ENCODE assay signal across 30 cellular contexts in genomic region chr16:88927010-88927409, GRCh38. TPM values are rescaled to one million over a fixed set of nuclear protein-coding genes. Genes with fewer than 3 reads are reported as not detected.
A peak's percentile ranks its signal among the peaks of the same experiment; 100 is the strongest.
DNase-seq lines count a peak whose midpoint lies in the region; ATAC-seq and TF ChIP-seq lines count a peak whose summit lies in the region.
"Had no signal": no experiment of that assay in that cellular context is flagged by ENCODE, and none has a peak within 500 bp of the region (broad histone marks: within the 10 kb centered on the region; RNA-seq: fewer than 3 reads in every experiment).

No MANE protein-coding gene starts in this region.

- no peak overlapping the region for H2AK9ac ChIP-seq in IMR-90 (replicated peaks; ENCODE audit: low read depth, low read length, poor library complexity)

- H3K9me3 Mint-ChIP-seq in CD4-positive, alpha-beta T cell: no peaks in the 10 kb centered on the region
- H3K9me3 Mint-ChIP-seq: nephron; T-helper 2 cell treated with Interferon-gamma antibody and Interleukin-4, amounts not matched to agents 5 μg/mL and 100 μg/mL, for 36 hours had no signal

- H3K4me2 ChIP-seq in IMR-90 (ENCODE audit: low read depth, low read length) (no peak overlapping the region), PC-9 (peak overlapping the region; percentile 73)

- H3K4me3 Mint-ChIP-seq in CD4-positive, alpha-beta T cell: no peak overlapping the region
- H3K4me3 Mint-ChIP-seq: activated CD4-positive, alpha-beta T cell treated with anti-CD3 and anti-CD28 coated beads for 36 hours; activated CD8-positive, alpha-beta T cell treated with anti-CD3 and anti-CD28 coated beads, Interleukin-2, amount 10 ng/mL, durations not matched to agents 7 days and 5 days; T-helper 2 cell treated with Interferon-gamma antibody and Interleukin-4, amounts not matched to agents 5 μg/mL and 100 μg/mL, for 36 hours had no signal

- no peaks in the 10 kb centered on the region for H3K4me1 Mint-ChIP-seq in CD4-positive, alpha-beta T cell (ENCODE audit: low read depth)
- H3K4me1 Mint-ChIP-seq: activated CD4-positive, alpha-beta T cell treated with anti-CD3 and anti-CD28 coated beads for 36 hours had no signal

- no peak for ATAC-seq in IMR-90 (ENCODE audit: low read depth)
- ATAC-seq in esophagus mucosa: peak; percentile 72
- ATAC-seq in CD4-positive, alpha-beta T cell (ENCODE audit: poor library complexity): no peak
- ATAC-seq: activated CD4-positive, alpha-beta T cell treated with anti-CD3 and anti-CD28 coated beads for 36 hours; activated CD8-positive, alpha-beta T cell treated with anti-CD3 and anti-CD28 coated beads, Interleukin-2, amount 10 ng/mL, durations not matched to agents 7 days and 5 days had no signal

- H3K27ac ChIP-seq in IMR-90 (ENCODE audit: insufficient read depth, low read length) (no peak overlapping the region), PC-9 (no peak overlapping the region), transverse colon (no peak overlapping the region), stomach (no peak overlapping the region)
- H3K27ac ChIP-seq in CD4-positive, alpha-beta T cell (ENCODE audit: low read depth, low read length): no peak overlapping the region
- H3K27ac ChIP-seq: brain microvascular endothelial cell, ovary, thyroid gland had no signal

- no peaks in the 10 kb centered on the region for H3K9me1 ChIP-seq in IMR-90 (ENCODE audit: insufficient read depth, low read length)

- H3K36me3 Mint-ChIP-seq in CD4-positive, alpha-beta T cell (ENCODE audit: low read depth): no peaks in the 10 kb centered on the region

- H2AFZ ChIP-seq in IMR-90 (replicated peaks; ENCODE audit: low read length, poor library complexity) (peak overlapping the region; percentile 43), PC-9 (peak overlapping the region; percentile 52)

- H3F3A ChIP-seq in PC-9 (ENCODE audit: insufficient read depth, low read depth): peaks cover 8% of the 10 kb centered on the region; the same call in 1 of the 2 replicates

- no peak for TF ChIP-seq CTCF in IMR-90 (conservative IDR thresholded peaks at IDR 0.05; ENCODE audit: low read depth, low read length)
- no peak for TF ChIP-seq CTCF in PC-9 (conservative IDR thresholded peaks at IDR 0.05)
- TF ChIP-seq CTCF in transverse colon (IDR thresholded peaks at IDR 0.05): no peak
- TF ChIP-seq CTCF in CD4-positive, alpha-beta T cell (IDR thresholded peaks at IDR 0.05): no peak
- no peak for TF ChIP-seq CTCF in GM13977 (IDR thresholded peaks at IDR 0.05; ENCODE audit: extremely low read depth, insufficient read depth, missing control alignments)
- no peak for TF ChIP-seq CTCF in stomach (IDR thresholded peaks at IDR 0.05)

- 81% methylated on average over 14 of the region's 21 CpGs; no CpG with 5 or more reads in 1 of the 2 experiments for WGBS in IMR-90 (ENCODE audit: extremely low coverage in 2 of 2, insufficient read length in 1 of 2), 2 experiments
- 69% methylated on average over 14 of the region's 21 CpGs; no CpG with 5 or more reads in 1 of the 2 donors for WGBS in transverse colon (ENCODE audit: low coverage in 1 of 2), 2 donors
- WGBS in stomach, 5 donors: 49 to 85% (median 54%) methylated on average over 1 to 21 of the region's 21 CpGs

- no peak overlapping the region for H3K56ac ChIP-seq in IMR-90 (ENCODE audit: extremely low read depth, insufficient read depth, low read length)

- no peak overlapping the region for H2BK120ac ChIP-seq in IMR-90 (ENCODE audit: low read depth, low read length)

- H3K23ac ChIP-seq in IMR-90 (ENCODE audit: low read depth, low read length): no peak overlapping the region

- no peaks in the 10 kb centered on the region for H3K79me2 ChIP-seq in PC-9 (ENCODE audit: low read depth)

- H3K27me3 ChIP-seq in IMR-90 (ENCODE audit: control insufficient read depth, insufficient read depth, low read length) (peaks cover 21% of the 10 kb centered on the region), PC-9 (ENCODE audit: insufficient read depth, low read depth) (no peaks in the 10 kb centered on the region), transverse colon (peaks cover 12% of the 10 kb centered on the region), stomach (peaks cover 0 to 62% (median 10%) of the 10 kb centered on the region in 3 donors)
- H3K27me3 ChIP-seq in CD4-positive, alpha-beta T cell (ENCODE audit: control insufficient read depth, insufficient read depth, low read length): no peaks in the 10 kb centered on the region
- H3K27me3 ChIP-seq: ovary, spleen, thyroid gland had no signal

- H2BK15ac ChIP-seq in IMR-90 (ENCODE audit: low read depth, low read length): no peak overlapping the region

- BruUV-seq in IMR-90 (replicated peaks; lab: Mats Ljungman, UMichigan) (no TSS peak), PC-9 (replicated peaks; lab: Mats Ljungman, UMichigan) (no TSS peak)

- no peak for TF ChIP-seq EP300 in transverse colon (IDR thresholded peaks at IDR 0.05; ENCODE audit: low read depth)
- no peak for TF ChIP-seq EP300 in stomach (IDR thresholded peaks at IDR 0.05)

- no peak overlapping the region for H2AK5ac ChIP-seq in IMR-90 (ENCODE audit: low read depth, low read length)

- DNase-seq in IMR-90 (no peak), PC-9 (peak; percentile 77 to 81), transverse colon (peak; percentile 36), GM13977 (ENCODE audit: low spot score) (no peak), stomach (no peak)
- no peak for DNase-seq in CD4-positive, alpha-beta T cell
- DNase-seq: activated CD4-positive, alpha-beta T cell treated with anti-CD3 and anti-CD28 coated beads for 36 hours; activated CD8-positive, alpha-beta T cell treated with anti-CD3 and anti-CD28 coated beads, Interleukin-2, amount 10 ng/mL, durations not matched to agents 7 days and 5 days; activated naive CD4-positive, alpha-beta T cell treated with anti-CD3 and anti-CD28 coated beads, Interleukin-2, amount 50 U/mL, for 16 hours; amniotic stem cell; GOT3; hippocampal formation; NCI-H1048; NCI-H2107; NCI-H345; NCI-H748 treated with DMSO at 0.1 percent for 48 hours; ovary; spleen; stimulated activated CD4-positive, alpha-beta T cell treated with anti-CD3 and anti-CD28 coated beads, Interleukin-2, amount 100 ng/mL, for 24 hours; thyroid gland had no signal

- H3K36me3 ChIP-seq in IMR-90 (ENCODE audit: control insufficient read depth, insufficient read depth, low read length): no peaks in the 10 kb centered on the region
- no peaks in the 10 kb centered on the region for H3K36me3 ChIP-seq in PC-9 (ENCODE audit: low read depth)
- no peaks in the 10 kb centered on the region for H3K36me3 ChIP-seq in transverse colon
- no peaks in the 10 kb centered on the region for H3K36me3 ChIP-seq in stomach
- H3K36me3 ChIP-seq: brain microvascular endothelial cell, ovary, thyroid gland had no signal

- no peak overlapping the region for H3K14ac ChIP-seq in IMR-90 (replicated peaks; ENCODE audit: low read depth, low read length)

- CTCF ChIA-PET in IMR-90 (lab: Yijun Ruan, JAX): no interaction called here
- CTCF ChIA-PET in PC-9 (lab: Charles Lee): interaction anchor here (0.6 kb wide), 1 partner anchor 320 kb away, joined by 3 read pairs; no protein-coding TSS in a partner anchor
- CTCF ChIA-PET in CD4-positive, alpha-beta T cell (lab: Charles Lee): no interaction called here

- no peaks in the 10 kb centered on the region for H3K9me3 ChIP-seq in IMR-90 (ENCODE audit: control insufficient read depth, insufficient read depth, low read length)
- no peaks in the 10 kb centered on the region for H3K9me3 ChIP-seq in PC-9 (ENCODE audit: insufficient read depth, low read depth)
- H3K9me3 ChIP-seq in transverse colon: no peaks in the 10 kb centered on the region
- H3K9me3 ChIP-seq in CD4-positive, alpha-beta T cell (ENCODE audit: control insufficient read depth, low read length): no peaks in the 10 kb centered on the region
- H3K9me3 ChIP-seq in stomach: no peaks in the 10 kb centered on the region
- H3K9me3 ChIP-seq: ovary, spleen, thyroid gland had no signal

- H2BK20ac ChIP-seq in IMR-90 (ENCODE audit: low read depth, low read length): no peak overlapping the region

- intact Hi-C loops in IMR-90 (cut with micrococcal nuclease): loop anchor here (5.0 kb wide), 1 partner anchor 70 kb away; the partner anchor contains the start of genes GALNS and TRAPPC2L
- intact Hi-C loops in PC-9 (cut with micrococcal nuclease; ENCODE audit: unreplicated experiment): loop anchor here (5.0 to 10.0 kb wide), 3 partner anchors 72 to 290 kb away; partner anchors contain the start of genes GALNS, TRAPPC2L and ZNF778
- intact Hi-C loops in transverse colon (cut with DNase I; ENCODE audit: low total_unique reads): no loop called here
- intact Hi-C loops in CD4-positive, alpha-beta T cell (cut with DNase I, micrococcal nuclease): no loop called here
- intact Hi-C loops in stomach (cut with DNase I; ENCODE audit: low total_unique reads): no loop called here

- TF ChIP-seq POLR2A in IMR-90 (IDR thresholded peaks at IDR 0.05; ENCODE audit: low read depth, low read length) (no peak), transverse colon (IDR thresholded peaks at IDR 0.05) (no peak), stomach (IDR thresholded peaks at IDR 0.05) (no peak)

- H3K9me2 ChIP-seq in PC-9 (ENCODE audit: insufficient read depth): no peaks in the 10 kb centered on the region

- TF ChIP-seq RAD21 in IMR-90 (IDR thresholded peaks at IDR 0.05; ENCODE audit: low read length): no peak

- dilution Hi-C loops in IMR-90 (cut with HindIII; ENCODE audit: low sequenced_read_pairs, unreplicated experiment): no loop called here

- no peaks in the 10 kb centered on the region for H3K79me1 ChIP-seq in IMR-90 (ENCODE audit: low read depth in 1 of 2, low read length in 2 of 2)

- in situ Hi-C loops in IMR-90 (cut with MboI; ENCODE audit: low sequenced_read_pairs): no loop called here
- in situ Hi-C loops in transverse colon (cut with MboI; ENCODE audit: low pct_ligation_motif_present in 1 of 4, low pct_unique_long_range_greater_than_20kb in 1 of 4, low sequenced_read_pairs in 3 of 4): loop anchor here in 3 of 4 donors (25.0 kb wide), 2 partner anchors 235 to 285 kb away; partner anchors contain the start of genes CDH15 (in 2 of the 3), SLC22A31 (in 1 of the 3) and ZNF778 (in 1 of the 3)
- in situ Hi-C loops in GM13977 (cut with MboI; ENCODE audit: low pct_unique_long_range_greater_than_20kb, low sequenced_read_pairs, unreplicated experiment): no loop called here

- H4K5ac ChIP-seq in IMR-90 (ENCODE audit: low read depth, low read length): no peak overlapping the region

- H3K9ac ChIP-seq in IMR-90 (ENCODE audit: low read depth, low read length): no peak overlapping the region

- no peak overlapping the region for H3K27ac Mint-ChIP-seq in CD4-positive, alpha-beta T cell
- H3K27ac Mint-ChIP-seq: activated CD4-positive, alpha-beta T cell treated with anti-CD3 and anti-CD28 coated beads for 36 hours; activated CD8-positive, alpha-beta T cell treated with anti-CD3 and anti-CD28 coated beads, Interleukin-2, amount 10 ng/mL, durations not matched to agents 7 days and 5 days; activated T-helper 2 cell treated with anti-CD3 and anti-CD28 coated beads, Interferon-gamma antibody, Interleukin-2, Interleukin-4, amounts not matched to agents 10 μg/mL and 5 μg/mL and 100 μg/mL, durations not matched to agents 14 hours and 24 hours and 36 hours; nephron; T-helper 2 cell treated with Interferon-gamma antibody and Interleukin-4, amounts not matched to agents 5 μg/mL and 100 μg/mL, for 36 hours had no signal

- no peak overlapping the region for H3K18ac ChIP-seq in IMR-90 (ENCODE audit: low read depth, low read length)

- H2BK5ac ChIP-seq in IMR-90 (ENCODE audit: low read depth, low read length, poor library complexity, severe bottlenecking): no peak overlapping the region

- H4K91ac ChIP-seq in IMR-90 (ENCODE audit: insufficient read depth, low read depth, low read length): no peak overlapping the region

- POLR2A ChIA-PET in IMR-90 (lab: Charles Lee; ENCODE audit: unreplicated experiment): no interaction called here
- POLR2A ChIA-PET in PC-9 (lab: Charles Lee; ENCODE audit: unreplicated experiment): no interaction called here
- POLR2A ChIA-PET in CD4-positive, alpha-beta T cell (lab: Charles Lee): no interaction called here

- H4K8ac ChIP-seq in IMR-90 (ENCODE audit: low read depth in 2 of 2, low read length in 2 of 2): no peak overlapping the region

- H3K4ac ChIP-seq in IMR-90 (ENCODE audit: low read depth, low read length): no peak overlapping the region

- peaks cover 7% of the 10 kb centered on the region; the same call in 1 of the 2 replicates for H3K4me1 ChIP-seq in IMR-90 (ENCODE audit: control insufficient read depth, insufficient read depth, low read length)
- peaks cover 29% of the 10 kb centered on the region for H3K4me1 ChIP-seq in PC-9 (replicated peaks; ENCODE audit: insufficient read depth)
- peaks cover 0 to 21% (median 10%) of the 10 kb centered on the region in 4 donors for H3K4me1 ChIP-seq in transverse colon
- H3K4me1 ChIP-seq in stomach: peaks cover 0 to 32% (median 27%) of the 10 kb centered on the region in 4 donors

- no peak overlapping the region for H3K4me3 ChIP-seq in IMR-90 (ENCODE audit: insufficient read depth, low read depth, low read length)
- peak overlapping the region; percentile 42; the same call in 1 of the 2 replicates for H3K4me3 ChIP-seq in PC-9
- no peak overlapping the region for H3K4me3 ChIP-seq in transverse colon
- H3K4me3 ChIP-seq in stomach: no peak overlapping the region
- H3K4me3 ChIP-seq: K562, lung, ovary, spleen, thyroid gland had no signal

- H3K27me3 Mint-ChIP-seq in CD4-positive, alpha-beta T cell: no peaks in the 10 kb centered on the region
- H3K27me3 Mint-ChIP-seq: activated CD4-positive, alpha-beta T cell treated with anti-CD3 and anti-CD28 coated beads for 36 hours had no signal

- no peaks in the 10 kb centered on the region; the same call in 1 of the 2 replicates for H4K20me1 ChIP-seq in IMR-90 (ENCODE audit: insufficient read depth, low read length)
- H4K20me1 ChIP-seq in PC-9 (ENCODE audit: insufficient read depth): no peaks in the 10 kb centered on the region

RNA-seq across cellular contexts. Expression of gene CBFA2T3, which starts 50.0 kb away (rescaled TPM):
- not detected in 2 replicates for total RNA-seq in IMR-90 (2012; rRNA removed)
- polyA plus RNA-seq in IMR-90 (2012; rRNA removed): not detected in 2 replicates
- not detected in 2 replicates for polyA plus RNA-seq in IMR-90 (2012; cell fraction: cytosol; rRNA removed)
- 0.03 TPM in 1 of 2 replicates, not detected in the other for polyA plus RNA-seq in IMR-90 (2012; cell fraction: nucleus; rRNA removed; ENCODE audit: low replicate concordance)
- total RNA-seq in PC-9 (2021): 0.88 and 1.0 TPM in 2 replicates
- total RNA-seq in esophagus mucosa: 1.1 TPM
- 10 to 100 TPM in 1 of 4 donors, 1 to 10 TPM in 3; 4.0 to 18.5 (median 5.5) TPM for total RNA-seq in transverse colon
- total RNA-seq in CD4-positive, alpha-beta T cell: 1 to 10 TPM in 1 of 2 experiments, under 1 TPM in 1; 0.80 to 1.6 TPM
- 10 to 100 TPM in 1 of 5 donors, 1 to 10 TPM in 2, under 1 TPM in 2; 0.58 to 57.6 (median 3.5) TPM for total RNA-seq in stomach
- polyA plus RNA-seq in stomach: 1 to 10 TPM; 1.6 to 2.8 (median 2.1) TPM
- total RNA-seq: activated CD8-positive, alpha-beta T cell treated with anti-CD3 and anti-CD28 coated beads, Interleukin-2, amount 10 ng/mL, durations not matched to agents 7 days and 5 days; chondrocyte; Daoy; endothelial cell of umbilical vein had no signal
- polyA plus RNA-seq: endothelial cell of umbilical vein had no signal

Comparison
In these comparisons a context has a peak if more than half of its experiments do, and no peak if none do; other contexts are left out.
1. DNase-seq: peak in PC-9 (2 of 2) and transverse colon (single experiment); none in IMR-90 (single experiment), CD4-positive, alpha-beta T cell (0 of 10), GM13977 (single experiment) and stomach (single experiment).
2. in situ Hi-C loops: an anchor here in transverse colon (25.0 kb wide); none called in IMR-90 and GM13977.
3. intact Hi-C loops: an anchor here in IMR-90 (5.0 kb wide) and PC-9 (5.0 to 10.0 kb wide); none called in transverse colon, CD4-positive, alpha-beta T cell and stomach.